29 cellular contexts compared by ENCODE assay signal in the genomic region with DNA sequence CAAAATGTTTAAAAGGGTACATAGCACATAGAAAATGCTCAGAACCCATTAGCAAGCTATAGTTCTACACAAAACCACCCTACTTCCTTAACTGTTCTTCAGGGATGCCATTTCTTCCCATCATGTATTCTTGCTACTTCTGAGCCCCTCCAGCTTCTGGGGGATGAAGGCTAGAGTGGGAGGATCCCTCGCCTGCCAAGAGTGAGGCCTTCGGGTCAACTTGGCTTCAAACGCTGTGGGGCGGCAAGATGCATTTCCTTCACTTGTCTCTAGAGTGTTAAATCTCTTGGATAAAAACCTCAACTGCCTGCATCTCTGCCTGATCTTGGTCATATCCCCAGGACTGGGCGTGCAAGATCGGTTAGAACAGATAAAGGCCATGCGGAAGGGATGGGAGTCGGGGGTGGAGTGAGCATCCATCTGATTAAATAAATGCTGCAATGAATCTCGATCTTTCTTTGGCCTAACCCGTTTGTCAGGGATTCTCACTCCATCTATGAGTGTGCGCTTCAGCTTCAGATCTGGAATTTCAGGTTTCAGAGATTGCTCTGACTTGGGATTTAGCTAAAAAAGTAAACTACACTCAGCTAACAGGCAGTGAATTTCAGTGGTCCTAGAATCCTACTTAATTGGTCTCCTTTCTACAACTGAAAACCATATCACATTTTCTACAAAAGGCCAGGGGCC.
"Had no signal": no experiment of that assay in that cellular context is flagged by ENCODE, and none has a peak within 500 bp of the region (broad histone marks: within the 10 kb centered on the region; RNA-seq: fewer than 3 reads in every experiment).

No MANE protein-coding gene starts in this region.

- H3K9me3 ChIP-seq: adrenal gland, body of pancreas, colonic mucosa, heart left ventricle, mucosa of descending colon, neutrophil, ovary, psoas muscle, right atrium auricular region, suprapubic skin, tibial artery had no signal

- H3K36me3 ChIP-seq: adrenal gland, colonic mucosa, heart left ventricle, neutrophil, ovary, suprapubic skin, WERI-Rb-1 had no signal

- DNase-seq: activated CD4-positive, alpha-beta T cell treated with anti-CD3 and anti-CD28 coated beads for 48 hours; activated CD4-positive, alpha-beta T cell treated with anti-CD3 and anti-CD28 coated beads, Interleukin-2, amount 50 U/mL, for 48 hours; activated CD8-positive, alpha-beta memory T cell treated with anti-CD3 and anti-CD28 coated beads for 24 hours; activated effector memory CD4-positive, alpha-beta T cell treated with Interleukin-2 at 50 U/mL for 16 hours; activated naive CD4-positive, alpha-beta T cell treated with anti-CD3 and anti-CD28 coated beads for 36 hours; activated naive CD8-positive, alpha-beta T cell treated with anti-CD3 and anti-CD28 coated beads for 36 hours; adrenal gland; aorta; body of pancreas; cerebellar nuclear complex; colonic mucosa; effector memory CD4-positive, alpha-beta T cell; erythroblast; hypothalamus; immature natural killer cell; kidney; left colon; mucosa of descending colon; psoas muscle; stimulated activated naive CD4-positive, alpha-beta T cell; WERI-Rb-1 had no signal

- ATAC-seq: activated CD4-positive, CD25-positive, alpha-beta regulatory T cell treated with anti-CD3 and anti-CD28 coated beads, Interleukin-2, amount 50 U/mL, for 24 hours; left colon; mucosa of descending colon; natural killer cell treated with Interleukin-12 subunit alpha and Interleukin-12 subunit beta and Interleukin-15 and Interleukin-18, amount 100 ng/mL, for 72 hours; psoas muscle had no signal

- H3K4me3 Mint-ChIP-seq: activated naive CD4-positive, alpha-beta T cell treated with anti-CD3 and anti-CD28 coated beads for 36 hours; activated naive CD8-positive, alpha-beta T cell treated with anti-CD3 and anti-CD28 coated beads for 36 hours; immature natural killer cell; natural killer cell treated with Interleukin-12 subunit alpha and Interleukin-12 subunit beta and Interleukin-15 and Interleukin-18, amount 100 ng/mL, for 72 hours had no signal

- H3K27ac ChIP-seq: body of pancreas, colonic mucosa, neutrophil, psoas muscle, right atrium auricular region, suprapubic skin, tibial artery, WERI-Rb-1 had no signal

- H3K27ac Mint-ChIP-seq: activated naive CD4-positive, alpha-beta T cell treated with anti-CD3 and anti-CD28 coated beads for 36 hours; activated naive CD8-positive, alpha-beta T cell treated with anti-CD3 and anti-CD28 coated beads for 36 hours; immature natural killer cell; natural killer cell treated with Interleukin-12 subunit alpha and Interleukin-12 subunit beta and Interleukin-15 and Interleukin-18, amount 100 ng/mL, for 72 hours had no signal

- H3K4me3 ChIP-seq: adrenal gland, body of pancreas, colonic mucosa, heart left ventricle, mucosa of descending colon, ovary, psoas muscle, right atrium auricular region, suprapubic skin, tibial artery had no signal

- H3K4me1 ChIP-seq: body of pancreas, colonic mucosa, psoas muscle had no signal

- H3K27me3 Mint-ChIP-seq: activated naive CD8-positive, alpha-beta T cell treated with anti-CD3 and anti-CD28 coated beads for 36 hours had no signal

- H3K9me3 Mint-ChIP-seq: activated naive CD4-positive, alpha-beta T cell treated with anti-CD3 and anti-CD28 coated beads for 36 hours; activated naive CD8-positive, alpha-beta T cell treated with anti-CD3 and anti-CD28 coated beads for 36 hours; immature natural killer cell; natural killer cell treated with Interleukin-12 subunit alpha and Interleukin-12 subunit beta and Interleukin-15 and Interleukin-18, amount 100 ng/mL, for 72 hours had no signal

- H3K4me1 Mint-ChIP-seq: activated naive CD8-positive, alpha-beta T cell treated with anti-CD3 and anti-CD28 coated beads for 36 hours; immature natural killer cell had no signal

- H3K27me3 ChIP-seq: adrenal gland, body of pancreas, colonic mucosa, heart left ventricle, ovary, right atrium auricular region, suprapubic skin, tibial artery had no signal

- H3K36me3 Mint-ChIP-seq: activated naive CD8-positive, alpha-beta T cell treated with anti-CD3 and anti-CD28 coated beads for 36 hours; immature natural killer cell; natural killer cell treated with Interleukin-12 subunit alpha and Interleukin-12 subunit beta and Interleukin-15 and Interleukin-18, amount 100 ng/mL, for 72 hours had no signal
